In the genomic region with DNA sequence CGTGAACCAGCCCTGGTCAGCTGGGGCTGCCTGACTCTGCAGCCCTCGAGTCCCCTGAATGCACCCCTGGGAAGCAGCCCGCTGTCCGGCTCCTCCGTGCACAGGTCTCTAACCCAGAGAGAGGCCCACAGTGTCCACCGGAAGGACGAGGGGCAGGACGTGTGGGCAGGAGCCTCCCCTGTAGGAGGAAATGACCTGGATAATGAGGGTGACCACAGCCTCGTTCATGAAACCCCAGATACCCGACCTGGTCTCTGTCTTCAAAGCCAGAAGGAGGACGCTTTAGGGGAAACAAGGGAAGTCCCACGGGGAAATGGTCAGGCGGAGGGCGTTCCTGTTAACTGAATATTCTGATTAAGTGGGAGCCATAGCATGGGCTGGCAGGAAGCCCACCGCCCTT, we compare ENCODE assay signal across 18 cellular contexts. TPM values are rescaled to one million over a fixed set of nuclear protein-coding genes. Genes with fewer than 3 reads are reported as not detected.
A peak's percentile ranks its signal among the peaks of the same experiment; 100 is the strongest.
DNase-seq lines count a peak whose midpoint lies in the region; ATAC-seq and TF ChIP-seq lines count a peak whose summit lies in the region.
"Had no signal": no experiment of that assay in that cellular context is flagged by ENCODE, and none has a peak within 500 bp of the region (broad histone marks: within the 10 kb centered on the region; RNA-seq: fewer than 3 reads in every experiment).

No MANE protein-coding gene starts in this region.

- H3K27ac ChIP-seq in BLaER1 = 0 out of 2 replicates have a peak overlapping the region, but pooled peaks have one; percentile 15
- H3K27ac ChIP-seq: coronary artery, GM23248, SJCRH30 had no signal

- H3K9ac ChIP-seq in BLaER1 = no peak overlapping the region; the same call in 1 of the 2 replicates
- H3K9ac ChIP-seq: GM23248 had no signal

- H3K4me3 ChIP-seq in BLaER1 = no peak overlapping the region
- H3K4me3 ChIP-seq: coronary artery, GM23248, SJCRH30 had no signal

- ATAC-seq in T-cell (replicated peaks in 1 of 4) (no peak), GM21528 (IDR thresholded peaks at IDR 0.05; ENCODE audit: low FRiP score, unreplicated experiment) (no peak)

- H3K4me1 Mint-ChIP-seq in Calu3 (ENCODE audit: low read depth, unreplicated experiment) = peaks cover 62% of the 10 kb centered on the region
- H3K4me1 Mint-ChIP-seq in T-cell = peaks cover 72 to 86% (median 84%) of the 10 kb centered on the region in 3 donors
- peaks cover 17% of the 10 kb centered on the region for H3K4me1 Mint-ChIP-seq in mesothelial cell of epicardium

- no peaks in the 10 kb centered on the region for H4K20me1 ChIP-seq in BLaER1

- no peak for TF ChIP-seq CTCF in Calu3 (IDR thresholded peaks at IDR 0.05; ENCODE audit: unreplicated experiment)
- no peak for TF ChIP-seq CTCF in mesothelial cell of epicardium (IDR thresholded peaks at IDR 0.05; ENCODE audit: unreplicated experiment)

- H3K36me3 ChIP-seq in BLaER1 = no peaks in the 10 kb centered on the region
- H3K36me3 ChIP-seq: SJCRH30 had no signal

- H3K4me1 ChIP-seq in BLaER1 = peaks cover 59% of the 10 kb centered on the region

- H3K4me3 Mint-ChIP-seq in Calu3 (ENCODE audit: low read depth, unreplicated experiment) = no peak overlapping the region
- no peak overlapping the region for H3K4me3 Mint-ChIP-seq in T-cell
- H3K4me3 Mint-ChIP-seq in mesothelial cell of epicardium = no peak overlapping the region
- H3K4me3 Mint-ChIP-seq: activated naive CD4-positive, alpha-beta T cell treated with anti-CD3 and anti-CD28 coated beads, Interleukin-2, amount 50 U/mL, for 24 hours; brain had no signal

- intact Hi-C loops in Calu3 (cut with micrococcal nuclease; ENCODE audit: unreplicated experiment) = no loop called here

- POLR2A ChIA-PET in T-cell (lab: Charles Lee) = no interaction called here

- no peaks in the 10 kb centered on the region for H3K9me3 Mint-ChIP-seq in Calu3 (ENCODE audit: low read depth, unreplicated experiment)
- no peaks in the 10 kb centered on the region for H3K9me3 Mint-ChIP-seq in T-cell
- peaks cover 4% of the 10 kb centered on the region for H3K9me3 Mint-ChIP-seq in mesothelial cell of epicardium
- H3K9me3 Mint-ChIP-seq: activated naive CD4-positive, alpha-beta T cell treated with anti-CD3 and anti-CD28 coated beads, Interleukin-2, amount 50 U/mL, for 24 hours had no signal

- H3K9me3 ChIP-seq in BLaER1 = no peaks in the 10 kb centered on the region
- H3K9me3 ChIP-seq: Caco-2, SJCRH30 had no signal

- CTCF ChIA-PET in Calu3 (lab: Charles Lee) = interaction anchor here (1.5 kb wide), 1 partner anchor 12 kb away, joined by 3 read pairs; no protein-coding TSS in a partner anchor
- CTCF ChIA-PET in T-cell (lab: Charles Lee) = no interaction called here

- peak overlapping the region; percentile 81 for H3K27ac Mint-ChIP-seq in Calu3 (ENCODE audit: unreplicated experiment)
- peak overlapping the region; percentile 39 to 77 for H3K27ac Mint-ChIP-seq in T-cell
- H3K27ac Mint-ChIP-seq in mesothelial cell of epicardium = peak overlapping the region; percentile 66
- H3K27ac Mint-ChIP-seq: activated naive CD4-positive, alpha-beta T cell treated with anti-CD3 and anti-CD28 coated beads, Interleukin-2, amount 50 U/mL, for 24 hours had no signal

- BruUV-seq in Calu3 (replicated peaks; lab: Mats Ljungman, UMichigan) = no TSS peak

- H3K4me2 ChIP-seq in BLaER1 = peak overlapping the region; percentile 93

- H3K36me3 Mint-ChIP-seq in Calu3 (ENCODE audit: insufficient read depth, unreplicated experiment) (peaks cover 4% of the 10 kb centered on the region), T-cell (no peaks in the 10 kb centered on the region), mesothelial cell of epicardium (no peaks in the 10 kb centered on the region)
- H3K36me3 Mint-ChIP-seq: activated naive CD4-positive, alpha-beta T cell treated with anti-CD3 and anti-CD28 coated beads, Interleukin-2, amount 50 U/mL, for 24 hours; brain had no signal

- DNase-seq in Calu3 (no peak), T-cell (no peak), mesothelial cell of epicardium (ENCODE audit: low spot score in 2 of 2, unreplicated experiment in 2 of 2) (no peak), COLO829 (ENCODE audit: low spot score) (no peak), SHP77 treated with DMSO at 0.1 percent for 48 hours (lab: John Stamatoyannopoulos, UW) (no peak), NCI-H2029 treated with DMSO at 0.1 percent for 48 hours (lab: John Stamatoyannopoulos, UW) (no peak)
- DNase-seq: activated T-cell treated with anti-CD3 and anti-CD28 coated beads, Interleukin-2, amount 50 U/mL, for 1 hour; Caco-2; GM23248; Kasumi-1; NCI-H1092 treated with DMSO at 0.1 percent for 48 hours; NCI-H524 treated with DMSO at 0.1 percent for 48 hours had no signal

- H3K27me3 Mint-ChIP-seq in Calu3 (ENCODE audit: unreplicated experiment) (no peaks in the 10 kb centered on the region), T-cell (no peaks in the 10 kb centered on the region), mesothelial cell of epicardium (ENCODE audit: low read depth) (no peaks in the 10 kb centered on the region)
- H3K27me3 Mint-ChIP-seq: activated naive CD4-positive, alpha-beta T cell treated with anti-CD3 and anti-CD28 coated beads, Interleukin-2, amount 50 U/mL, for 24 hours had no signal

- no peaks in the 10 kb centered on the region for H3K27me3 ChIP-seq in BLaER1
- H3K27me3 ChIP-seq: SJCRH30 had no signal

RNA-seq across cellular contexts. Expression of a gene that starts 23.3 kb away (rescaled TPM):
- 202 and 260 TPM in 2 replicates for total RNA-seq in Calu3 (2022)
- total RNA-seq in T-cell = 1 to 10 TPM in 3 of 5 donors, under 1 TPM in 2; 0.26 to 3.3 (median 1.4) TPM
- total RNA-seq in mesothelial cell of epicardium = 15.4 to 16.9 TPM (median 15.8 TPM) in 3 replicates

RNA-seq across cellular contexts. Expression of a gene that starts 43.3 kb away (rescaled TPM):
- total RNA-seq in Calu3 (2022) (not detected in 2 replicates), T-cell (10 to 100 TPM in 2 of 5 donors, 1 to 10 TPM in 3; 5.9 to 16.5 (median 7.4) TPM), mesothelial cell of epicardium (not detected in 3 replicates)
- total RNA-seq: Caco-2, GM23248, SJCRH30 had no signal

Comparison
In these comparisons a context has a peak if more than half of its experiments do, and no peak if none do; other contexts are left out.
1. RNA of a gene that starts 23.3 kb away (total RNA-seq): 202 to 260 TPM in Calu3; 15.4 to 16.9 TPM in mesothelial cell of epicardium and 0.26 to 3.3 TPM in T-cell; every median in the first group is over 10 times any median in the second.
2. Peak in every context shown above with its lines, with median percentiles within 50 percentile points of each other: H3K27ac Mint-ChIP-seq.